Comparison of ENCODE assay signal across 9 cellular contexts in the genomic region with DNA sequence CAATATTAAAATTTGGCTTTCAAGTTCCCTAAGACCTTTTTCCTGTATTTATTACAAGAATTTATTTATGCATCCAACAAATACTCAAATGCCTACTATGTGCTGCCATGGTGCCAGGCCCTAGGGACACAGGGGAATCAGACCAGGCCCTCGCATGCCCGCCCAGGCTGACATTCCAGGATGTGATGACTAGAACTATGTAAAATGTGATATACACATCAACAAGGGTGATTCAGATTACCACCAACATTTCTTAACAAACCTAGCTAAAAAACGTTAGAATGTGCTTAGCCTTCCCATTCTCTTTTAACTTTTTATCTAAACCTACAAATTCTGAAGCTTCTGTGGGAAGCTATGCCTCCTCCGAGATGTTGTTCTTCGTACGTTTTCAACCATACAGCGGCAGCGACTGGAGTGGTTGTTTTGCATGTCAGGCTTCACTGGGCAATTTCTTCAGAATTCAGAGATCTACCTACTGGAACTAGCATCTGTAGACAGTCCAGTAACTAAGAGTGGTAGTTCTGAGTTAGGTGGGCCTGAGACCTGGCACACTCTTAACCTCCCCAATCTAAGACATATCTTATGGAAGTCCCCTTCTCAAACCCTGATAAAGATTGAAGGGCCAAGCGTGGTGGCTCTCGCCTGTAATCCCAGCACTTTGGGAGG. TPM values are rescaled to one million over a fixed set of nuclear protein-coding genes. Genes with fewer than 3 reads are reported as not detected.
DNase-seq lines count a peak whose midpoint lies in the region; ATAC-seq and TF ChIP-seq lines count a peak whose summit lies in the region.
"Had no signal": no experiment of that assay in that cellular context is flagged by ENCODE, and none has a peak within 500 bp of the region (broad histone marks: within the 10 kb centered on the region; RNA-seq: fewer than 3 reads in every experiment).

No MANE protein-coding gene starts in this region.

- H4K20me1 ChIP-seq in IMR-90 (ENCODE audit: insufficient read depth, low read length), result peaks cover 6% of the 10 kb centered on the region; the same call in 1 of the 2 replicates

- in situ Hi-C loops in IMR-90 (cut with MboI; ENCODE audit: low sequenced_read_pairs), result no loop called here
- in situ Hi-C loops in G401 (cut with HindIII; ENCODE audit: low sequenced_read_pairs), result loop anchor here (10.0 kb wide), 1 partner anchor 123 kb away; no protein-coding TSS in a partner anchor

- H4K91ac ChIP-seq in IMR-90 (ENCODE audit: insufficient read depth, low read depth, low read length), result peak overlapping the region; percentile 97

- H3K9me3 ChIP-seq in IMR-90 (ENCODE audit: control insufficient read depth, insufficient read depth, low read length) (no peaks in the 10 kb centered on the region), subcutaneous abdominal adipose tissue (ENCODE audit: control insufficient read depth in 5 of 5, low read length in 5 of 5) (no peaks in the 10 kb centered on the region), gastroesophageal sphincter (no peaks in the 10 kb centered on the region)

- H3K23ac ChIP-seq in IMR-90 (ENCODE audit: low read depth, low read length), result peak overlapping the region; percentile 98

- H3K4ac ChIP-seq in IMR-90 (ENCODE audit: low read depth, low read length), result peak overlapping the region; percentile 99

- intact Hi-C loops in IMR-90 (cut with micrococcal nuclease), result no loop called here

- WGBS in IMR-90 (ENCODE audit: extremely low coverage in 2 of 2, insufficient read length in 1 of 2), 2 experiments, result no CpG with 5 or more reads among the region's 10 CpGs
- 91 to 92% methylated on average over 8 of the region's 10 CpGs for WGBS in gastroesophageal sphincter (ENCODE audit: low coverage in 1 of 2), 2 donors

- H2AK9ac ChIP-seq in IMR-90 (replicated peaks; ENCODE audit: low read depth, low read length, poor library complexity), result peak overlapping the region; percentile 49

- H3K36me3 ChIP-seq in IMR-90 (ENCODE audit: control insufficient read depth, insufficient read depth, low read length), result no peaks in the 10 kb centered on the region
- no peaks in the 10 kb centered on the region for H3K36me3 ChIP-seq in subcutaneous abdominal adipose tissue (ENCODE audit: control insufficient read depth in 5 of 5, insufficient read depth in 5 of 5, low read length in 5 of 5)
- no peaks in the 10 kb centered on the region for H3K36me3 ChIP-seq in gastroesophageal sphincter

- POLR2A ChIA-PET in IMR-90 (lab: Charles Lee; ENCODE audit: unreplicated experiment), result interaction anchor here (0.6 to 1.0 kb wide), 4 partner anchors 18 to 258 kb away, joined by 3 read pairs; no protein-coding TSS in a partner anchor

- peak overlapping the region; percentile 93 for H3K14ac ChIP-seq in IMR-90 (replicated peaks; ENCODE audit: low read depth, low read length)

- H3K56ac ChIP-seq in IMR-90 (ENCODE audit: extremely low read depth, insufficient read depth, low read length), result peak overlapping the region; percentile 91

- peaks cover 0 to 4% of the 10 kb centered on the region in 2 donors for H3K36me3 Mint-ChIP-seq in activated T-cell treated with anti-CD3 and anti-CD28 coated beads, Interleukin-2, amount 50 U/mL, for 72 hours (ENCODE audit: insufficient read depth in 2 of 2)

- CTCF ChIA-PET in IMR-90 (lab: Yijun Ruan, JAX), result no interaction called here

- peak overlapping the region; percentile 83 to 90 for H4K8ac ChIP-seq in IMR-90 (ENCODE audit: low read depth in 2 of 2, low read length in 2 of 2)

- peak overlapping the region; percentile 95 for H3K18ac ChIP-seq in IMR-90 (ENCODE audit: low read depth, low read length)

- no TSS peak for BruUV-seq in IMR-90 (replicated peaks; lab: Mats Ljungman, UMichigan)

- peak overlapping the region; percentile 97 for H3K27ac ChIP-seq in IMR-90 (ENCODE audit: insufficient read depth, low read length)
- peak overlapping the region; percentile 67 for H3K27ac ChIP-seq in subcutaneous abdominal adipose tissue (ENCODE audit: low read depth, low read length)
- peak overlapping the region in 2 of 4 donors; percentile 51 to 68 for H3K27ac ChIP-seq in gastroesophageal sphincter
- H3K27ac ChIP-seq: 22Rv1 had no signal

- no peak for TF ChIP-seq EP300 in gastroesophageal sphincter (IDR thresholded peaks at IDR 0.05)

- no peaks in the 10 kb centered on the region for H3K27me3 Mint-ChIP-seq in activated T-cell treated with anti-CD3 and anti-CD28 coated beads, Interleukin-2, amount 50 U/mL, for 72 hours (ENCODE audit: low read depth)

- peak overlapping the region; percentile 99 for H2BK20ac ChIP-seq in IMR-90 (ENCODE audit: low read depth, low read length)

- no peak overlapping the region for H2AFZ ChIP-seq in IMR-90 (replicated peaks; ENCODE audit: low read length, poor library complexity)

- H3K9me1 ChIP-seq in IMR-90 (ENCODE audit: insufficient read depth, low read length), result peaks cover 36% of the 10 kb centered on the region

- peak overlapping the region; percentile 62 for H3K27ac Mint-ChIP-seq in activated T-cell treated with anti-CD3 and anti-CD28 coated beads, Interleukin-2, amount 50 U/mL, for 72 hours

- ATAC-seq in activated T-cell treated with anti-CD3 and anti-CD28 coated beads, Interleukin-2, amount 50 U/mL, for 72 hours (replicated peaks in 1 of 2), result peak in 1 of 2 donors; percentile 36
- ATAC-seq in IMR-90 (ENCODE audit: low read depth), result peak; percentile 74
- ATAC-seq in GM19328 (IDR thresholded peaks at IDR 0.05; ENCODE audit: unreplicated experiment), result no peak
- ATAC-seq in gastroesophageal sphincter, result no peak

- peak overlapping the region; percentile 93 for H2BK120ac ChIP-seq in IMR-90 (ENCODE audit: low read depth, low read length)

- no peaks in the 10 kb centered on the region for H3K9me3 Mint-ChIP-seq in activated T-cell treated with anti-CD3 and anti-CD28 coated beads, Interleukin-2, amount 50 U/mL, for 72 hours

- dilution Hi-C loops in IMR-90 (cut with HindIII; ENCODE audit: low sequenced_read_pairs, unreplicated experiment), result no loop called here

- TF ChIP-seq POLR2A in IMR-90 (IDR thresholded peaks at IDR 0.05; ENCODE audit: low read depth, low read length) (no peak), gastroesophageal sphincter (IDR thresholded peaks at IDR 0.05) (no peak)

- H3K9ac ChIP-seq in IMR-90 (ENCODE audit: low read depth, low read length), result peak overlapping the region; percentile 70
- H3K9ac ChIP-seq in subcutaneous abdominal adipose tissue (ENCODE audit: low read length in 5 of 5), result no peak overlapping the region

- H3K4me1 ChIP-seq in IMR-90 (ENCODE audit: control insufficient read depth, insufficient read depth, low read length), result peaks cover 58% of the 10 kb centered on the region
- peaks cover 2 to 71% (median 64%) of the 10 kb centered on the region in 5 donors for H3K4me1 ChIP-seq in subcutaneous abdominal adipose tissue (ENCODE audit: control insufficient read depth in 5 of 5, insufficient read depth in 5 of 5, low read length in 5 of 5)
- peaks cover 0 to 86% (median 22%) of the 10 kb centered on the region in 3 donors for H3K4me1 ChIP-seq in gastroesophageal sphincter

- peak overlapping the region in 1 of 2 donors; percentile 59 for H3K4me3 Mint-ChIP-seq in activated T-cell treated with anti-CD3 and anti-CD28 coated beads, Interleukin-2, amount 50 U/mL, for 72 hours

- no peak overlapping the region for H3K4me3 ChIP-seq in IMR-90 (ENCODE audit: insufficient read depth, low read depth, low read length)
- no peak overlapping the region for H3K4me3 ChIP-seq in epithelial cell of esophagus (ENCODE audit: low read length)
- no peak overlapping the region for H3K4me3 ChIP-seq in subcutaneous abdominal adipose tissue (ENCODE audit: low read depth in 1 of 5, low read length in 5 of 5)
- H3K4me3 ChIP-seq in gastroesophageal sphincter, result no peak overlapping the region

- TF ChIP-seq RAD21 in IMR-90 (IDR thresholded peaks at IDR 0.05; ENCODE audit: low read length), result no peak

- peak overlapping the region; percentile 82 for H2BK15ac ChIP-seq in IMR-90 (ENCODE audit: low read depth, low read length)

- H3K27me3 ChIP-seq in IMR-90 (ENCODE audit: control insufficient read depth, insufficient read depth, low read length) (no peaks in the 10 kb centered on the region), subcutaneous abdominal adipose tissue (ENCODE audit: control insufficient read depth in 5 of 5, insufficient read depth in 4 of 5, low read length in 5 of 5) (no peaks in the 10 kb centered on the region), gastroesophageal sphincter (no peaks in the 10 kb centered on the region)

- H3K4me1 Mint-ChIP-seq in activated T-cell treated with anti-CD3 and anti-CD28 coated beads, Interleukin-2, amount 50 U/mL, for 72 hours (ENCODE audit: low read depth), result peaks cover 69% of the 10 kb centered on the region

- TF ChIP-seq CTCF in IMR-90 (conservative IDR thresholded peaks at IDR 0.05; ENCODE audit: low read depth, low read length) (no peak), epithelial cell of esophagus (IDR thresholded peaks at IDR 0.05; ENCODE audit: insufficient read depth, low read depth, low read length, missing control alignments) (no peak), gastroesophageal sphincter (IDR thresholded peaks at IDR 0.05) (no peak)

- H3K79me1 ChIP-seq in IMR-90 (ENCODE audit: low read depth in 1 of 2, low read length in 2 of 2), result peaks cover 23 to 80% of the 10 kb centered on the region in 2 experiments

- peak overlapping the region; percentile 91 for H4K5ac ChIP-seq in IMR-90 (ENCODE audit: low read depth, low read length)

- H2AK5ac ChIP-seq in IMR-90 (ENCODE audit: low read depth, low read length), result peak overlapping the region; percentile 92

- peak overlapping the region; percentile 100 for H2BK5ac ChIP-seq in IMR-90 (ENCODE audit: low read depth, low read length, poor library complexity, severe bottlenecking)

- no peak for DNase-seq in activated T-cell treated with anti-CD3 and anti-CD28 coated beads, Interleukin-2, amount 50 U/mL, for 72 hours
- DNase-seq in activated T-cell treated with anti-CD3 and anti-CD28 coated beads, Interleukin-2, amount 50 U/mL, for 1 hour, result no peak
- DNase-seq in IMR-90 (peak; percentile 91), epithelial cell of esophagus (ENCODE audit: low read depth) (peak; percentile 88), G401 (ENCODE audit: low spot score) (no peak)

- H3K4me2 ChIP-seq in IMR-90 (ENCODE audit: low read depth, low read length), result peak overlapping the region; percentile 72

RNA-seq across cellular contexts. Expression of a gene that starts 22.1 kb away (rescaled TPM):
- total RNA-seq in activated T-cell treated with anti-CD3 and anti-CD28 coated beads, Interleukin-2, amount 50 U/mL, for 72 hours, result 10 to 100 TPM; 37.0 to 46.6 TPM
- total RNA-seq in IMR-90 (2012; rRNA removed), result 14.3 and 14.4 TPM in 2 replicates
- polyA plus RNA-seq in IMR-90 (2012; rRNA removed), result 89.0 and 93.9 TPM in 2 replicates
- polyA plus RNA-seq in IMR-90 (2012; cell fraction: cytosol; rRNA removed), result 41.2 and 78.7 TPM in 2 replicates
- polyA plus RNA-seq in IMR-90 (2012; cell fraction: nucleus; rRNA removed; ENCODE audit: low replicate concordance), result 60.2 and 62.3 TPM in 2 replicates
- 17.7 and 18.2 TPM in 2 replicates for total RNA-seq in G401 (2014; rRNA removed; shearing (Covaris generic))
- 10 to 100 TPM; 22.5 to 63.2 (median 35.1) TPM for total RNA-seq in gastroesophageal sphincter

Comparison
In these comparisons a context has a peak if more than half of its experiments do, and no peak if none do; other contexts are left out.
1. DNase-seq: peak in IMR-90 (single experiment) and epithelial cell of esophagus (single experiment); none in activated T-cell treated with anti-CD3 and anti-CD28 coated beads, Interleukin-2, amount 50 U/mL, for 72 hours (0 of 2), activated T-cell treated with anti-CD3 and anti-CD28 coated beads, Interleukin-2, amount 50 U/mL, for 1 hour (single experiment) and G401 (single experiment).